8 cellular contexts compared by ENCODE assay signal in genomic region chr11:110295487-110296225, GRCh38. TPM values are rescaled to one million over a fixed set of nuclear protein-coding genes. Genes with fewer than 3 reads are reported as not detected.
DNase-seq lines count a peak whose midpoint lies in the region; ATAC-seq and TF ChIP-seq lines count a peak whose summit lies in the region.

No MANE protein-coding gene starts in this region.

- peaks cover 30 to 53% of the 10 kb centered on the region in 2 donors for H3K4me1 Mint-ChIP-seq in immature natural killer cell

- H3K36me3 Mint-ChIP-seq in immature natural killer cell, result no peaks in the 10 kb centered on the region

- H4K20me1 ChIP-seq in KMS-11 (ENCODE audit: insufficient read depth) (peaks cover 13% of the 10 kb centered on the region; the same call in 1 of the 2 replicates), smooth muscle cell (ENCODE audit: low read depth) (peaks cover 50% of the 10 kb centered on the region)

- H3K4me1 ChIP-seq in KMS-11 (ENCODE audit: low read depth, poor library complexity, severe bottlenecking) (peaks cover 34% of the 10 kb centered on the region), smooth muscle cell (ENCODE audit: low read depth) (peaks cover 40% of the 10 kb centered on the region)

- peaks cover 0 to 5% (median 0%) of the 10 kb centered on the region in 3 donors for H3K27me3 Mint-ChIP-seq in immature natural killer cell (ENCODE audit: low read depth in 3 of 3)

- H2AFZ ChIP-seq in KMS-11 (ENCODE audit: low read depth) (peak overlapping the region; percentile 64), smooth muscle cell (ENCODE audit: low read depth) (no peak overlapping the region)

- H3K9ac ChIP-seq in KMS-11 (peak overlapping the region; percentile 89), smooth muscle cell (ENCODE audit: low read depth) (peak overlapping the region; percentile 97)

- H3K27ac Mint-ChIP-seq in immature natural killer cell, result peak overlapping the region in 5 of 6 donors; percentile 47 to 78 (median 64)

- DNase-seq in GF-D8 (lab: John Stamatoyannopoulos, UW) (peak; percentile 86), T-helper 9 cell (peak; percentile 18), T47D (ENCODE audit: low read depth in 1 of 2, low spot score in 1 of 2) (peak; percentile 66 to 78), immature natural killer cell (peak; percentile 56 to 61 (median 57)), smooth muscle cell (lab: John Stamatoyannopoulos, UW; ENCODE audit: unreplicated experiment) (no peak), NCI-H1694 treated with DMSO at 0.1 percent for 48 hours (lab: John Stamatoyannopoulos, UW) (no peak)

- in situ Hi-C loops in T47D (cut with HindIII; ENCODE audit: low pct_unique_long_range_greater_than_20kb, low sequenced_read_pairs), result no loop called here

- H3F3A ChIP-seq in smooth muscle cell (ENCODE audit: low read depth), result peaks cover 15% of the 10 kb centered on the region

- no peaks in the 10 kb centered on the region for H3K9me3 ChIP-seq in smooth muscle cell (replicated peaks; ENCODE audit: low read depth)

- H3K4me3 ChIP-seq in KMS-11 (IDR thresholded peaks at IDR 0.05; ENCODE audit: insufficient read depth, low read depth, low read length), result no peak overlapping the region
- peak overlapping the region; percentile 96 for H3K4me3 ChIP-seq in smooth muscle cell

- peak; percentile 56 for ATAC-seq in GM21825 (IDR thresholded peaks at IDR 0.05; ENCODE audit: unreplicated experiment)

- no peaks in the 10 kb centered on the region for H3K36me3 ChIP-seq in KMS-11 (ENCODE audit: insufficient read depth)
- H3K36me3 ChIP-seq in smooth muscle cell (ENCODE audit: low read depth), result no peaks in the 10 kb centered on the region

- TF ChIP-seq CTCF in KMS-11 (conservative IDR thresholded peaks at IDR 0.05; ENCODE audit: low read depth, low read length) (no peak), smooth muscle cell (IDR thresholded peaks at IDR 0.05; ENCODE audit: borderline replicate concordance, insufficient read depth, poor library complexity, severe bottlenecking) (no peak)

- H3K4me3 Mint-ChIP-seq in immature natural killer cell, result peak overlapping the region; percentile 88 to 94 (median 90)

- H3K79me2 ChIP-seq in KMS-11 (ENCODE audit: insufficient read depth, low read depth) (peaks cover 50% of the 10 kb centered on the region), smooth muscle cell (ENCODE audit: low read depth) (peaks cover 56% of the 10 kb centered on the region)

- WGBS in smooth muscle cell (ENCODE audit: low lambda C conversion rate), result 2% methylated on average over 37 of the region's 39 CpGs

- peak overlapping the region; percentile 62 for H3K4me2 ChIP-seq in KMS-11
- peak overlapping the region; percentile 97 for H3K4me2 ChIP-seq in smooth muscle cell

- H3K27ac ChIP-seq in KMS-11, result peak overlapping the region; percentile 78
- H3K27ac ChIP-seq in smooth muscle cell (ENCODE audit: low read depth), result peak overlapping the region; percentile 88

- no peaks in the 10 kb centered on the region for H3K27me3 ChIP-seq in KMS-11 (ENCODE audit: insufficient read depth, low read depth)
- H3K27me3 ChIP-seq in smooth muscle cell (ENCODE audit: low read depth), result no peaks in the 10 kb centered on the region

- no peaks in the 10 kb centered on the region for H3K9me3 Mint-ChIP-seq in immature natural killer cell

RNA-seq across cellular contexts. Expression of gene RDX, which starts 0.8 kb away (rescaled TPM):
- 10 to 100 TPM; 13.0 to 28.5 (median 21.9) TPM for polyA plus RNA-seq in immature natural killer cell
- 146 and 165 TPM in 2 replicates for total RNA-seq in smooth muscle cell
- polyA plus RNA-seq in smooth muscle cell, result 137 and 217 TPM in 2 replicates

Comparison
In these comparisons a context has a peak if more than half of its experiments do, and no peak if none do; other contexts are left out.
1. DNase-seq: peak in GF-D8 (single experiment), T-helper 9 cell (single experiment), T47D (2 of 2) and immature natural killer cell (3 of 3); none in smooth muscle cell (single experiment) and NCI-H1694 treated with DMSO at 0.1 percent for 48 hours (single experiment).